8 cellular contexts compared by ENCODE assay signal in the genomic region with DNA sequence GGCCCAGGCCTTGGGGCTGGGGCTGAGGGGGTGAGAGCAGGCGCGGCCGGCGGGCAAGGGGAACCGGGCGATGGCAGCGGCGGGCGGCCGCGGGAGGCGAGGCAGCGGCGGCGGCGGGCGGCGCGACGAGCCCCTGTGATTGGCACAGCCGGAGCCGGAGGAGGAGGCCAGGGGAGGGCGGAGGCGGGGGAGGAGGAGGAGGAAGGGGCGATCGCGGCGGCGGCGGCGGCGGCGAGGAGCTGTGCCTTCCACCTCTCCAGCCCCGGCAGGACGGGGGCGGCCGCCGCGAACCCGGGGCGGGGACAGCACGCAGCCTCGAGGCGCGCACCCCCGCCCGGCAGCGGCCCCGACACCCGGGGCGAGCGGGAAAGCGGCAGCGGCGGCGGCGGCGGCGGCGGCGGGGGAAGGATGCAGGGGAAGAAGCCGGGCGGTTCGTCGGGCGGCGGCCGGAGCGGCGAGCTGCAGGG. TPM values are rescaled to one million over a fixed set of nuclear protein-coding genes. Genes with fewer than 3 reads are reported as not detected.
A peak's percentile ranks its signal among the peaks of the same experiment; 100 is the strongest.
DNase-seq lines count a peak whose midpoint lies in the region; ATAC-seq and TF ChIP-seq lines count a peak whose summit lies in the region.

A gene (plus strand): TSS at position 208 of the 467 bp plus-strand sequence.

- no peaks in the 10 kb centered on the region for H3K9me3 Mint-ChIP-seq in activated naive CD8-positive, alpha-beta T cell treated with anti-CD3 and anti-CD28 coated beads, Interleukin-2, amount 10 ng/mL, durations not matched to agents 7 days and 5 days

- ATAC-seq in GM19452 (IDR thresholded peaks at IDR 0.05; ENCODE audit: unreplicated experiment): peak; percentile 5
- peak; percentile 12 for ATAC-seq in HG03565 (IDR thresholded peaks at IDR 0.05; ENCODE audit: unreplicated experiment)
- peak; percentile 53 for ATAC-seq in activated naive CD8-positive, alpha-beta T cell treated with anti-CD3 and anti-CD28 coated beads, Interleukin-2, amount 10 ng/mL, durations not matched to agents 7 days and 5 days (ENCODE audit: low read depth)
- peak; percentile 59 to 76 for ATAC-seq in left cardiac atrium

- intact Hi-C loops in left cardiac atrium (cut with DNase I) (loop anchor here (2.0 to 10.0 kb wide), 6 partner anchors 71 to 551 kb away; no protein-coding TSS in a partner anchor), posterior vena cava (cut with DNase I) (loop anchor here (5.0 to 10.0 kb wide), 4 partner anchors 69 to 549 kb away; no protein-coding TSS in a partner anchor), uterus (cut with DNase I; ENCODE audit: low total_unique reads) (loop anchor here (5.0 to 10.0 kb wide), 2 partner anchors 91 to 224 kb away; no protein-coding TSS in a partner anchor)

- H3K4me2 ChIP-seq in BLaER1: peak within 1 kb of the TSS; percentile 97

- peak; percentile 26 to 34 for TF ChIP-seq POLR2A in uterus (IDR thresholded peaks at IDR 0.05)

- POLR2A ChIA-PET in activated naive CD8-positive, alpha-beta T cell treated with anti-CD3 and anti-CD28 coated beads, Interleukin-2, amount 10 ng/mL, durations not matched to agents 7 days and 5 days (lab: Charles Lee): interaction anchor here (0.5 to 2.4 kb wide), 10 partner anchors 11 to 1164 kb away, joined by 3 to 13 read pairs (median 4); no protein-coding TSS in a partner anchor

- H3K27me3 ChIP-seq in BLaER1 (peaks cover 18% of the 10 kb centered on the region), uterus (no peaks in the 10 kb centered on the region)

- H3K27ac ChIP-seq in BLaER1: peak within 1 kb of the TSS; percentile 84
- peak within 1 kb of the TSS; percentile 97 to 98 for H3K27ac ChIP-seq in uterus

- H3K9me3 ChIP-seq in BLaER1: no peaks in the 10 kb centered on the region
- no peaks in the 10 kb centered on the region for H3K9me3 ChIP-seq in uterus

- peak within 1 kb of the TSS; percentile 84 for H3K9ac ChIP-seq in BLaER1

- peak within 1 kb of the TSS; percentile 85 for H3K27ac Mint-ChIP-seq in activated naive CD8-positive, alpha-beta T cell treated with anti-CD3 and anti-CD28 coated beads, Interleukin-2, amount 10 ng/mL, durations not matched to agents 7 days and 5 days

- H3K4me3 Mint-ChIP-seq in activated naive CD8-positive, alpha-beta T cell treated with anti-CD3 and anti-CD28 coated beads, Interleukin-2, amount 10 ng/mL, durations not matched to agents 7 days and 5 days: peak within 1 kb of the TSS; percentile 91

- peaks cover 2% of the 10 kb centered on the region for H3K36me3 Mint-ChIP-seq in activated naive CD8-positive, alpha-beta T cell treated with anti-CD3 and anti-CD28 coated beads, Interleukin-2, amount 10 ng/mL, durations not matched to agents 7 days and 5 days

- H3K4me3 ChIP-seq in BLaER1: peak within 1 kb of the TSS; percentile 81
- H3K4me3 ChIP-seq in uterus: peak within 1 kb of the TSS; percentile 55 to 84

- H3K36me3 ChIP-seq in BLaER1: no peaks in the 10 kb centered on the region
- H3K36me3 ChIP-seq in uterus: no peaks in the 10 kb centered on the region

- TF ChIP-seq CTCF in uterus (IDR thresholded peaks at IDR 0.05): no peak

- DNase-seq in SK-N-DZ (ENCODE audit: low spot score): peak; percentile 69
- DNase-seq in activated naive CD8-positive, alpha-beta T cell treated with anti-CD3 and anti-CD28 coated beads, Interleukin-2, amount 10 ng/mL, durations not matched to agents 7 days and 5 days: no peak
- DNase-seq in left cardiac atrium: peak; percentile 86
- DNase-seq in posterior vena cava (ENCODE audit: low spot score): peak; percentile 91
- peak; percentile 71 to 77 for DNase-seq in uterus

- H3K4me1 ChIP-seq in BLaER1 (peaks cover 66% of the 10 kb centered on the region), uterus (peaks cover 5 to 7% of the 10 kb centered on the region in 2 donors)

- H3K27me3 Mint-ChIP-seq in activated naive CD8-positive, alpha-beta T cell treated with anti-CD3 and anti-CD28 coated beads, Interleukin-2, amount 10 ng/mL, durations not matched to agents 7 days and 5 days: peaks cover 6% of the 10 kb centered on the region

- H4K20me1 ChIP-seq in BLaER1: peaks cover 42% of the 10 kb centered on the region

- H3K4me1 Mint-ChIP-seq in activated naive CD8-positive, alpha-beta T cell treated with anti-CD3 and anti-CD28 coated beads, Interleukin-2, amount 10 ng/mL, durations not matched to agents 7 days and 5 days: peaks cover 53% of the 10 kb centered on the region

RNA-seq across cellular contexts. Expression of the gene that starts here (rescaled TPM):
- 7.2 and 11.4 TPM in 2 replicates for polyA plus RNA-seq in SK-N-DZ (2014; cell fraction: cytosol; rRNA removed)
- polyA plus RNA-seq in SK-N-DZ (2014; cell fraction: nucleus; rRNA removed): 19.2 and 23.3 TPM in 2 replicates
- total RNA-seq in activated naive CD8-positive, alpha-beta T cell treated with anti-CD3 and anti-CD28 coated beads, Interleukin-2, amount 10 ng/mL, durations not matched to agents 7 days and 5 days: 10 to 100 TPM; 29.2 to 29.5 TPM
- 10 to 100 TPM; 37.8 to 47.7 TPM for total RNA-seq in left cardiac atrium
- 10 to 100 TPM; 26.6 to 27.7 TPM for total RNA-seq in posterior vena cava
- 10 to 100 TPM in 2 of 4 donors, 1 to 10 TPM in 2; 4.4 to 26.1 (median 9.5) TPM for total RNA-seq in uterus

Comparison
In these comparisons a context has a peak if more than half of its experiments do, and no peak if none do; other contexts are left out.
1. ATAC-seq: peak in every context shown above with its lines; median percentile 68 in left cardiac atrium; 53 in activated naive CD8-positive, alpha-beta T cell treated with anti-CD3 and anti-CD28 coated beads, Interleukin-2, amount 10 ng/mL, durations not matched to agents 7 days and 5 days; 12 in HG03565; 5 in GM19452.